ENCODE assay signal across 18 cellular contexts in the genomic region with DNA sequence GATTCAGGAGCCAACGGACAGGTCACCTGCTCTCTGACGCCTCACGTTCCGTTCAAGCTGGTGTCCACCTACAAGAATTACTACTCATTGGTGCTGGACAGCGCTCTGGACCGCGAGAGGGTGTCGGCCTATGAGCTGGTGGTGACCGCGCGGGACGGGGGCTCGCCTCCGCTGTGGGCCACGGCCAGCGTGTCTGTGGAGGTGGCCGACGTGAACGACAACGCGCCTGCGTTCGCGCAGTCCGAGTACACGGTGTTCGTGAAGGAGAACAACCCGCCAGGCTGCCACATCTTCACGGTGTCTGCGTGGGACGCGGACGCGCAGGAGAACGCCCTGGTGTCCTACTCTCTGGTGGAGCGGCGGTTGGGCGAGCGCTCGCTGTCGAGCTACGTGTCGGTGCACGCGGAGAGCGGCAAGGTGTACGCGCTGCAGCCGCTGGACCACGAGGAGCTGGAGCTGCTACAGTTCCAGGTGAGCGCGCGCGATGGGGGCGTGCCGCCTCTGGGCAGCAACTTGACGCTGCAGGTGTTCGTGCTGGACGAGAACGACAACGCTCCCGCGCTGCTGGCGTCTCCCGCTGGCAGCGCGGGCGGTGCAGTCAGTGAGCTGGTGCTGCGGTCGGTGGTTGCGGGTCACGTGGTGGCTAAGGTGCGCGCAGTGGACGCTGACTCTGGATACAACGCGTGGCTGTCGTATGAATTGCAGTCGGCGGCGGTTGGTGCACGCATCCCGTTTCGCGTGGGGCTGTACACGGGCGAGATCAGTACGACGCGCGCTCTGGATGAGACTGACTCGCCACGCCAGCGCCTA. TPM values are rescaled to one million over a fixed set of nuclear protein-coding genes. Genes with fewer than 3 reads are reported as not detected.
DNase-seq lines count a peak whose midpoint lies in the region; ATAC-seq and TF ChIP-seq lines count a peak whose summit lies in the region.
"Had no signal": no experiment of that assay in that cellular context is flagged by ENCODE, and none has a peak within 500 bp of the region (broad histone marks: within the 10 kb centered on the region; RNA-seq: fewer than 3 reads in every experiment).

No MANE protein-coding gene starts in this region.

- H3K9me3 Mint-ChIP-seq in activated naive CD4-positive, alpha-beta T cell treated with anti-CD3 and anti-CD28 coated beads, Interleukin-2, amount 10 ng/mL, durations not matched to agents 7 days and 5 days: peaks cover 30% of the 10 kb centered on the region
- H3K9me3 Mint-ChIP-seq in endodermal cell (peaks cover 37% of the 10 kb centered on the region), osteocyte (ENCODE audit: unreplicated experiment) (peaks cover 29% of the 10 kb centered on the region)

- peaks cover 4% of the 10 kb centered on the region for H3K27me3 Mint-ChIP-seq in activated naive CD4-positive, alpha-beta T cell treated with anti-CD3 and anti-CD28 coated beads, Interleukin-2, amount 10 ng/mL, durations not matched to agents 7 days and 5 days
- no peaks in the 10 kb centered on the region for H3K27me3 Mint-ChIP-seq in endodermal cell (ENCODE audit: insufficient read depth)
- H3K27me3 Mint-ChIP-seq in osteocyte (ENCODE audit: unreplicated experiment): no peaks in the 10 kb centered on the region

- no peaks in the 10 kb centered on the region for H3K27me3 ChIP-seq in endodermal cell (ENCODE audit: control insufficient read depth, insufficient read depth, low read length, poor library complexity, severe bottlenecking)
- peaks cover 4% of the 10 kb centered on the region for H3K27me3 ChIP-seq in transverse colon

- H3K4me3 ChIP-seq in endodermal cell (ENCODE audit: low read length) (no peak overlapping the region), transverse colon (no peak overlapping the region)

- H3K9ac ChIP-seq in endodermal cell (ENCODE audit: extremely low read depth, low read length, poor library complexity, severe bottlenecking): no peak overlapping the region

- TF ChIP-seq EP300 in transverse colon (IDR thresholded peaks at IDR 0.05; ENCODE audit: low read depth): no peak

- H3K36me3 ChIP-seq in endodermal cell (ENCODE audit: control insufficient read depth, insufficient read depth, low read length) (no peaks in the 10 kb centered on the region), transverse colon (no peaks in the 10 kb centered on the region)

- peak overlapping the region; percentile 35 for H3K27ac Mint-ChIP-seq in activated naive CD4-positive, alpha-beta T cell treated with anti-CD3 and anti-CD28 coated beads, Interleukin-2, amount 10 ng/mL, durations not matched to agents 7 days and 5 days
- H3K27ac Mint-ChIP-seq in endodermal cell: no peak overlapping the region
- no peak overlapping the region for H3K27ac Mint-ChIP-seq in osteocyte (ENCODE audit: unreplicated experiment)
- H3K27ac Mint-ChIP-seq: CD8-positive, alpha-beta T cell had no signal

- H3K4me3 Mint-ChIP-seq in activated naive CD4-positive, alpha-beta T cell treated with anti-CD3 and anti-CD28 coated beads, Interleukin-2, amount 10 ng/mL, durations not matched to agents 7 days and 5 days: no peak overlapping the region
- H3K4me3 Mint-ChIP-seq in endodermal cell (peak overlapping the region; percentile 96), osteocyte (ENCODE audit: unreplicated experiment) (no peak overlapping the region)
- H3K4me3 Mint-ChIP-seq: CD14-positive monocyte; CD8-positive, alpha-beta T cell had no signal

- no peak for ATAC-seq in GM21576 (IDR thresholded peaks at IDR 0.05; ENCODE audit: unreplicated experiment)
- ATAC-seq: CD8-positive, alpha-beta T cell; HCT116 had no signal

- no peak for DNase-seq in activated naive CD4-positive, alpha-beta T cell treated with anti-CD3 and anti-CD28 coated beads, Interleukin-2, amount 10 ng/mL, durations not matched to agents 7 days and 5 days
- no peak for DNase-seq in activated naive CD4-positive, alpha-beta T cell (lab: John Stamatoyannopoulos, UW)
- DNase-seq in endodermal cell: peak; percentile 42
- DNase-seq in osteocyte (ENCODE audit: extremely low spot score, unreplicated experiment): peak; percentile 79
- no peak for DNase-seq in KBM-7
- no peak for DNase-seq in amniotic stem cell (lab: John Stamatoyannopoulos, UW)
- DNase-seq in transverse colon: no peak
- DNase-seq: CD8-positive, alpha-beta T cell; COR-L47; DND-41; GDM1; IMR-90 had no signal

- intact Hi-C loops in transverse colon (cut with DNase I; ENCODE audit: low total_unique reads): no loop called here

- TF ChIP-seq POLR2A in transverse colon (IDR thresholded peaks at IDR 0.05): no peak

- no peaks in the 10 kb centered on the region for H3K4me1 ChIP-seq in endodermal cell (ENCODE audit: control insufficient read depth, insufficient read depth, low read length)
- H3K4me1 ChIP-seq in transverse colon: no peaks in the 10 kb centered on the region

- in situ Hi-C loops in KBM-7 (cut with MboI; ENCODE audit: low pct_unique_long_range_greater_than_20kb, low sequenced_read_pairs) (loop anchor here (25.0 kb wide), 1 partner anchor 180 kb away; no protein-coding TSS in a partner anchor), transverse colon (cut with MboI; ENCODE audit: low pct_ligation_motif_present in 1 of 4, low pct_unique_long_range_greater_than_20kb in 1 of 4, low sequenced_read_pairs in 3 of 4) (no loop called here)

- no peak overlapping the region for H3K27ac ChIP-seq in endodermal cell (ENCODE audit: low read depth, low read length)
- H3K27ac ChIP-seq in transverse colon: no peak overlapping the region
- H3K27ac ChIP-seq: 22Rv1 had no signal

- no peaks in the 10 kb centered on the region for H3K36me3 Mint-ChIP-seq in activated naive CD4-positive, alpha-beta T cell treated with anti-CD3 and anti-CD28 coated beads, Interleukin-2, amount 10 ng/mL, durations not matched to agents 7 days and 5 days
- H3K36me3 Mint-ChIP-seq in endodermal cell (ENCODE audit: low read depth) (peaks cover 41% of the 10 kb centered on the region), osteocyte (ENCODE audit: unreplicated experiment) (peaks cover 31% of the 10 kb centered on the region)
- H3K36me3 Mint-ChIP-seq: CD14-positive monocyte; CD8-positive, alpha-beta T cell had no signal

- H3K4me1 Mint-ChIP-seq in activated naive CD4-positive, alpha-beta T cell treated with anti-CD3 and anti-CD28 coated beads, Interleukin-2, amount 10 ng/mL, durations not matched to agents 7 days and 5 days: no peaks in the 10 kb centered on the region
- peaks cover 6% of the 10 kb centered on the region for H3K4me1 Mint-ChIP-seq in endodermal cell
- H3K4me1 Mint-ChIP-seq in osteocyte (ENCODE audit: unreplicated experiment): no peaks in the 10 kb centered on the region
- H3K4me1 Mint-ChIP-seq: CD14-positive monocyte had no signal

- WGBS in endodermal cell (ENCODE audit: insufficient coverage in 1 of 2, insufficient read length in 1 of 2), 2 experiments: 97 to 99% methylated on average over 77 to 94 of the region's 94 CpGs
- 81 to 94% methylated on average over 9 to 93 of the region's 94 CpGs for WGBS in transverse colon (ENCODE audit: low coverage in 1 of 2), 2 donors

- peaks cover 5% of the 10 kb centered on the region for H3K9me3 ChIP-seq in endodermal cell (ENCODE audit: control insufficient read depth, low read length)
- H3K9me3 ChIP-seq in transverse colon: peaks cover 21% of the 10 kb centered on the region in 2 donors

- CTCF ChIA-PET in activated naive CD4-positive, alpha-beta T cell treated with anti-CD3 and anti-CD28 coated beads, Interleukin-2, amount 10 ng/mL, durations not matched to agents 7 days and 5 days (lab: Charles Lee): no interaction called here

- no peak for TF ChIP-seq CTCF in endodermal cell (conservative IDR thresholded peaks at IDR 0.05)
- TF ChIP-seq CTCF in osteocyte (IDR thresholded peaks at IDR 0.05): no peak
- no peak for TF ChIP-seq CTCF in transverse colon (IDR thresholded peaks at IDR 0.05)

RNA-seq across cellular contexts. Expression of a gene that starts 1.7 kb away (rescaled TPM):
- 10 to 100 TPM; 10.2 to 17.7 TPM for total RNA-seq in endodermal cell
- polyA plus RNA-seq in endodermal cell (2013, experiment 1 of 2): 0.82 TPM
- polyA plus RNA-seq in endodermal cell (2013, experiment 2 of 2): 1.4 TPM
- 6.0 and 6.1 TPM in 2 replicates for total RNA-seq in osteocyte
- under 1 TPM in 2 of 4 donors, not detected in 2; 0.68 to 0.79 TPM for total RNA-seq in transverse colon
- total RNA-seq: CD8-positive, alpha-beta T cell had no signal
- polyA plus RNA-seq: CD14-positive monocyte had no signal

RNA-seq across cellular contexts. Expression of a gene that starts 9.2 kb away (rescaled TPM):
- total RNA-seq in endodermal cell (1 to 10 TPM in 1 of 2 donors, under 1 TPM in 1; 0.60 to 2.6 TPM), osteocyte (1.7 and 1.8 TPM in 2 replicates), transverse colon (under 1 TPM; 0.37 to 1.00 (median 0.58) TPM)
- polyA plus RNA-seq in endodermal cell (2013, experiment 1 of 2): 0.36 TPM
- polyA plus RNA-seq in endodermal cell (2013, experiment 2 of 2): 0.29 TPM
- total RNA-seq: CD8-positive, alpha-beta T cell; HT-29 had no signal
- polyA plus RNA-seq: CD14-positive monocyte, IMR-90 had no signal

RNA-seq across cellular contexts. Expression of a gene that starts 11.4 kb away (rescaled TPM):
- total RNA-seq in endodermal cell: 10 to 100 TPM in 1 of 2 donors, 1 to 10 TPM in 1; 4.7 to 11.7 TPM
- polyA plus RNA-seq in endodermal cell (2013, experiment 1 of 2): 8.0 TPM
- 8.8 TPM for polyA plus RNA-seq in endodermal cell (2013, experiment 2 of 2)
- 7.2 and 8.2 TPM in 2 replicates for total RNA-seq in osteocyte
- 1 to 10 TPM in 1 of 4 donors, under 1 TPM in 1, not detected in 2; 0.48 to 1.2 TPM for total RNA-seq in transverse colon
- total RNA-seq: CD8-positive, alpha-beta T cell; HT-29 had no signal
- polyA plus RNA-seq: BJ, CD14-positive monocyte, IMR-90 had no signal

RNA-seq across cellular contexts. Expression of a gene that starts 16.4 kb away (rescaled TPM):
- 1 to 10 TPM in 1 of 2 donors, under 1 TPM in 1; 0.71 to 2.5 TPM for total RNA-seq in endodermal cell
- polyA plus RNA-seq in endodermal cell (2013, experiment 1 of 2): 0.82 TPM
- 0.41 TPM for polyA plus RNA-seq in endodermal cell (2013, experiment 2 of 2)
- 1.9 and 2.0 TPM in 2 replicates for total RNA-seq in osteocyte
- total RNA-seq in transverse colon: 1 to 10 TPM in 1 of 4 donors, under 1 TPM in 1, not detected in 2; 0.79 to 1.2 TPM
- total RNA-seq: CD8-positive, alpha-beta T cell; HT-29 had no signal
- polyA plus RNA-seq: CD14-positive monocyte had no signal

RNA-seq across cellular contexts. Expression of a gene that starts 17.7 kb away (rescaled TPM):
- total RNA-seq in endodermal cell (10 to 100 TPM; 11.2 to 13.8 TPM), osteocyte (9.1 and 12.4 TPM in 2 replicates), transverse colon (under 1 TPM in 3 of 4 donors, not detected in 1; 0.55 to 0.80 (median 0.64) TPM)
- polyA plus RNA-seq in endodermal cell (2013, experiment 1 of 2): 3.7 TPM
- 4.1 TPM for polyA plus RNA-seq in endodermal cell (2013, experiment 2 of 2)
- total RNA-seq: CD8-positive, alpha-beta T cell; HT-29; IMR-90 had no signal
- polyA plus RNA-seq: BJ, CD14-positive monocyte, IMR-90 had no signal

Comparison
In these comparisons a context has a peak if more than half of its experiments do, and no peak if none do; other contexts are left out.
1. DNase-seq: peak in endodermal cell (single experiment) and osteocyte (single experiment); none in activated naive CD4-positive, alpha-beta T cell treated with anti-CD3 and anti-CD28 coated beads, Interleukin-2, amount 10 ng/mL, durations not matched to agents 7 days and 5 days (single experiment), activated naive CD4-positive, alpha-beta T cell (0 of 4), KBM-7 (single experiment), amniotic stem cell (single experiment) and transverse colon (single experiment).